In the genomic region with DNA sequence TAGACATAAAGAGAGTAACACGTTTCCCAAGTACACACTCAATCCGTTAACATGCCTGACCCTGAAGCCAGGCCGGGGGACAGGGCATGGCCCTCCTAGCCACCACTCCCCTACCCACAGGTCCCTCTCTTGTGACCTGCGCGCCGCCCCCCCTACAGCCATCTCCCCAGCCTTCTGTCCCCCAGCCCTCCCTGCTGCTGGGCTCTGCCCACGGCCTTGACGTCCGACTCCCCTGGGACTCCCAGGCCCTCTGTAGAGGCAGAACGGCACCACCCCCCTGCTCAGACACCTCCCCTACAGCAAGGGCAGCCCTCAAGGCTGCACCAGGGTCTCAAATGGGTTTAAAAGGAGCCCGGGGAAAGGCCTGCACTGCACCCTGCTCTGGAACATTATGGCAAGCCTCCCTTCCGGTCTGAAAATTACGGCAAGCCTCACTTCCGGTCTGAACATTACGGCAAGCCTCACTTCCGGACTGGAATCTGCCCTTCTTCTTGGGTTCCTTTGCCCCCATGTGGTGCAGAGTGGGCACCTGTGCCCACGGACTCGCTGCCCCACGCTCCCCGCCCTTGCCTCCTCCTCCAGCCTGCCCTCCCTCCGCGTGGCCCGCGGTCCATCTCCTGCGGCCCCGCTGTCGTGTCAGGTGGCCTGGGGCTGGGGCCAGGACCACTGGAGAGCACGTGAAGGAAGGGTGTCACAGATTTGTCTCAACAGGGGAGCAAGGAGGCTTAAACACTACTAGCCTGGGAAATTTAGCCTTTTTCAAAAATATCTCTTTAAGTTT, we compare ENCODE assay signal across 1 cellular context.
A peak's percentile ranks its signal among the peaks of the same experiment; 100 is the strongest.
TF ChIP-seq lines count a peak whose summit lies in the region.

No MANE protein-coding gene starts in this region.

TF ChIP-seq in HEK293, 187 proteins besides CTCF, POLR2A, EP300 and RAD21 (continued from another document):
- TF ChIP-seq EGR2 (tag by site-specific recombination; IDR thresholded peaks at IDR 0.05; ENCODE audit: low read depth) (0 out of 2 replicates have a peak, but pooled peaks have one; percentile 23), ZNF10 (tag by site-specific recombination; IDR thresholded peaks at IDR 0.05) (no peak), ZNF112 (tag by site-specific recombination; IDR thresholded peaks at IDR 0.05) (no peak), ZNF621 (tag by site-specific recombination; IDR thresholded peaks at IDR 0.05) (no peak), ZNF600 (tag by site-specific recombination; IDR thresholded peaks at IDR 0.05) (peak; percentile 85), ZNF132 (tag by site-specific recombination; IDR thresholded peaks at IDR 0.05; ENCODE audit: borderline replicate concordance) (no peak)
- TF ChIP-seq, protein P1, sequence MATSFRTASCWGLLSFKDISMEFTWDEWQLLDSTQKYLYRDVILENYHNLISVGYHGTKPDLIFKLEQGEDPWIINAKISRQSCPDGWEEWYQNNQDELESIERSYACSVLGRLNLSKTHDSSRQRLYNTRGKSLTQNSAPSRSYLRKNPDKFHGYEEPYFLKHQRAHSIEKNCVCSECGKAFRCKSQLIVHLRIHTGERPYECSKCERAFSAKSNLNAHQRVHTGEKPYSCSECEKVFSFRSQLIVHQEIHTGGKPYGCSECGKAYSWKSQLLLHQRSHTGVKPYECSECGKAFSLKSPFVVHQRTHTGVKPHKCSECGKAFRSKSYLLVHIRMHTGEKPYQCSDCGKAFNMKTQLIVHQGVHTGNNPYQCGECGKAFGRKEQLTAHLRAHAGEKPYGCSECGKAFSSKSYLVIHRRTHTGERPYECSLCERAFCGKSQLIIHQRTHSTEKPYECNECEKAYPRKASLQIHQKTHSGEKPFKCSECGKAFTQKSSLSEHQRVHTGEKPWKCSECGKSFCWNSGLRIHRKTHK (tag by site-specific recombination; IDR thresholded peaks at IDR 0.05) = no peak
- TF ChIP-seq, protein P2, sequence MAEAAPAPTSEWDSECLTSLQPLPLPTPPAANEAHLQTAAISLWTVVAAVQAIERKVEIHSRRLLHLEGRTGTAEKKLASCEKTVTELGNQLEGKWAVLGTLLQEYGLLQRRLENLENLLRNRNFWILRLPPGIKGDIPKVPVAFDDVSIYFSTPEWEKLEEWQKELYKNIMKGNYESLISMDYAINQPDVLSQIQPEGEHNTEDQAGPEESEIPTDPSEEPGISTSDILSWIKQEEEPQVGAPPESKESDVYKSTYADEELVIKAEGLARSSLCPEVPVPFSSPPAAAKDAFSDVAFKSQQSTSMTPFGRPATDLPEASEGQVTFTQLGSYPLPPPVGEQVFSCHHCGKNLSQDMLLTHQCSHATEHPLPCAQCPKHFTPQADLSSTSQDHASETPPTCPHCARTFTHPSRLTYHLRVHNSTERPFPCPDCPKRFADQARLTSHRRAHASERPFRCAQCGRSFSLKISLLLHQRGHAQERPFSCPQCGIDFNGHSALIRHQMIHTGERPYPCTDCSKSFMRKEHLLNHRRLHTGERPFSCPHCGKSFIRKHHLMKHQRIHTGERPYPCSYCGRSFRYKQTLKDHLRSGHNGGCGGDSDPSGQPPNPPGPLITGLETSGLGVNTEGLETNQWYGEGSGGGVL (tag by site-specific recombination; IDR thresholded peaks at IDR 0.05) = no peak
- TF ChIP-seq, protein P3, sequence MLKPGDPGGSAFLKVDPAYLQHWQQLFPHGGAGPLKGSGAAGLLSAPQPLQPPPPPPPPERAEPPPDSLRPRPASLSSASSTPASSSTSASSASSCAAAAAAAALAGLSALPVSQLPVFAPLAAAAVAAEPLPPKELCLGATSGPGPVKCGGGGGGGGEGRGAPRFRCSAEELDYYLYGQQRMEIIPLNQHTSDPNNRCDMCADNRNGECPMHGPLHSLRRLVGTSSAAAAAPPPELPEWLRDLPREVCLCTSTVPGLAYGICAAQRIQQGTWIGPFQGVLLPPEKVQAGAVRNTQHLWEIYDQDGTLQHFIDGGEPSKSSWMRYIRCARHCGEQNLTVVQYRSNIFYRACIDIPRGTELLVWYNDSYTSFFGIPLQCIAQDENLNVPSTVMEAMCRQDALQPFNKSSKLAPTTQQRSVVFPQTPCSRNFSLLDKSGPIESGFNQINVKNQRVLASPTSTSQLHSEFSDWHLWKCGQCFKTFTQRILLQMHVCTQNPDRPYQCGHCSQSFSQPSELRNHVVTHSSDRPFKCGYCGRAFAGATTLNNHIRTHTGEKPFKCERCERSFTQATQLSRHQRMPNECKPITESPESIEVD (tag by site-specific recombination; IDR thresholded peaks at IDR 0.05) = no peak
- TF ChIP-seq, protein P4, sequence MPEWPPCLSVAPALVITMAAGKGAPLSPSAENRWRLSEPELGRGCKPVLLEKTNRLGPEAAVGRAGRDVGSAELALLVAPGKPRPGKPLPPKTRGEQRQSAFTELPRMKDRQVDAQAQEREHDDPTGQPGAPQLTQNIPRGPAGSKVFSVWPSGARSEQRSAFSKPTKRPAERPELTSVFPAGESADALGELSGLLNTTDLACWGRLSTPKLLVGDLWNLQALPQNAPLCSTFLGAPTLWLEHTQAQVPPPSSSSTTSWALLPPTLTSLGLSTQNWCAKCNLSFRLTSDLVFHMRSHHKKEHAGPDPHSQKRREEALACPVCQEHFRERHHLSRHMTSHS (tag by site-specific recombination; IDR thresholded peaks at IDR 0.05) = no peak
